ENCODE assay signal across 8 cellular contexts in genomic region chr10:70145666-70146488, GRCh38. TPM values are rescaled to one million over a fixed set of nuclear protein-coding genes. Genes with fewer than 3 reads are reported as not detected.
A peak's percentile ranks its signal among the peaks of the same experiment; 100 is the strongest.
DNase-seq lines count a peak whose midpoint lies in the region; ATAC-seq and TF ChIP-seq lines count a peak whose summit lies in the region.

No MANE protein-coding gene starts in this region.

- H3K4me3 ChIP-seq in epithelial cell of esophagus (ENCODE audit: low read length) (peak overlapping the region; percentile 77), mononuclear cell (ENCODE audit: low read length) (peak overlapping the region; percentile 69)

- no peaks in the 10 kb centered on the region for H3K9me3 ChIP-seq in mononuclear cell (ENCODE audit: low read depth, low read length)

- peaks cover 22% of the 10 kb centered on the region for H3K4me1 ChIP-seq in mononuclear cell (ENCODE audit: insufficient read depth, low read length)

- DNase-seq in AG08396 (ENCODE audit: low spot score) (peak; percentile 83), NCI-H748 treated with DMSO at 0.1 percent for 48 hours (lab: John Stamatoyannopoulos, UW) (peak; percentile 5), epithelial cell of esophagus (ENCODE audit: low read depth) (peak; percentile 79)
- DNase-seq in activated CD8-positive, alpha-beta memory T cell treated with anti-CD3 and anti-CD28 coated beads, Interleukin-2, amount 50 U/mL, for 4 hours, result peak; percentile 74
- peak; percentile 37 to 40 for DNase-seq in stimulated activated CD8-positive, alpha-beta memory T cell treated with anti-CD3 and anti-CD28 coated beads, Interleukin-4, amount 100 ng/mL, for 1 hour (ENCODE audit: low read depth in 2 of 2, low spot score in 1 of 2)

- ATAC-seq in GM18870 (IDR thresholded peaks at IDR 0.05; ENCODE audit: unreplicated experiment), result peak; percentile 30
- peak; percentile 45 for ATAC-seq in HG03103 (IDR thresholded peaks at IDR 0.05; ENCODE audit: low read depth, unreplicated experiment)

- no peaks in the 10 kb centered on the region for H3K27me3 ChIP-seq in mononuclear cell (ENCODE audit: insufficient read depth, low read length)

- TF ChIP-seq CTCF in epithelial cell of esophagus (IDR thresholded peaks at IDR 0.05; ENCODE audit: insufficient read depth, low read depth, low read length, missing control alignments), result no peak

RNA-seq across cellular contexts. Expression of gene TYSND1, which starts 0.6 kb away (rescaled TPM):
- 6.1 TPM for total RNA-seq in mononuclear cell

RNA-seq across cellular contexts. Expression of gene AIFM2, which starts 13.3 kb away (rescaled TPM):
- total RNA-seq in mononuclear cell, result 1.0 TPM

RNA-seq across cellular contexts. Expression of gene SAR1A, which starts 24.4 kb away (rescaled TPM):
- 141 TPM for total RNA-seq in mononuclear cell

Comparison
In these comparisons a context has a peak if more than half of its experiments do, and no peak if none do; other contexts are left out.
1. Peak in every context shown above with its lines: DNase-seq, ATAC-seq and H3K4me3 ChIP-seq.
2. DNase-seq: peak in every context shown above with its lines; median percentile 83 in AG08396; 79 in epithelial cell of esophagus; 74 in activated CD8-positive, alpha-beta memory T cell treated with anti-CD3 and anti-CD28 coated beads, Interleukin-2, amount 50 U/mL, for 4 hours; 38 in stimulated activated CD8-positive, alpha-beta memory T cell treated with anti-CD3 and anti-CD28 coated beads, Interleukin-4, amount 100 ng/mL, for 1 hour; 5 in NCI-H748 treated with DMSO at 0.1 percent for 48 hours.